24 cellular contexts compared by ENCODE assay signal in the genomic region with DNA sequence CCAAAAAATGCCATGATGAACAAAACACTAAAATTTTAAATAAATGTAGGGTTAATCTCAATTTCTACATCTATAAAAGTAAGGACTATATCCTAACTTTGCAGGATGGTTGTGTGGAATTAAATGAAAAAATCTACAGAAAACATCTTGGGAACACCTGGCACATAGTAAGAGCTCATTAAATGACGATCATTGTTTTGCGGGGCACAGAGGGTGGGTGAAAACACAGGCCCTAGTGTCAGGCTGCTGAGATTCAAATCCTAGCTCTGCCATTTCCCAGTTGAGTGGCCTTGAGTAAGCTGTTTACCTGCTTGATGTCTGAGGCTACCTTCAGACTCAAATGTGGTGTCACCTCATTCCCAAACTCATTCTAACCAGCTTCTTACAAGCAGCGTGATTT. TPM values are rescaled to one million over a fixed set of nuclear protein-coding genes. Genes with fewer than 3 reads are reported as not detected.
DNase-seq lines count a peak whose midpoint lies in the region; TF ChIP-seq lines count a peak whose summit lies in the region.
"Had no signal": no experiment of that assay in that cellular context is flagged by ENCODE, and none has a peak within 500 bp of the region (broad histone marks: within the 10 kb centered on the region; RNA-seq: fewer than 3 reads in every experiment).

No MANE protein-coding gene starts in this region.

- H3K79me1 ChIP-seq in trophoblast cell (ENCODE audit: low read length): no peaks in the 10 kb centered on the region

- no peak for TF ChIP-seq RAD21 in liver (IDR thresholded peaks at IDR 0.05)

- H4K12ac ChIP-seq in trophoblast cell (ENCODE audit: low read depth, low read length): no peak overlapping the region

- H2BK12ac ChIP-seq in trophoblast cell (ENCODE audit: low read length): no peak overlapping the region

- H4K91ac ChIP-seq in trophoblast cell (ENCODE audit: low read depth, low read length): no peak overlapping the region

- H3K9me3 ChIP-seq in GM23248 (ENCODE audit: low read depth) (no peaks in the 10 kb centered on the region), ascending aorta (no peaks in the 10 kb centered on the region), liver (ENCODE audit: control insufficient read depth in 4 of 4, low read length in 3 of 4) (no peaks in the 10 kb centered on the region), stomach smooth muscle (ENCODE audit: control insufficient read depth in 2 of 2, low read length in 2 of 2) (peaks cover 0 to 4% of the 10 kb centered on the region in 2 donors), trophoblast cell (ENCODE audit: insufficient read depth, low read depth, low read length) (peaks cover 2% of the 10 kb centered on the region)
- H3K9me3 ChIP-seq: lower lobe of right lung had no signal

- H3K4me1 ChIP-seq in GM23248 (ENCODE audit: insufficient read depth) (peaks cover 20% of the 10 kb centered on the region), ascending aorta (peaks cover 10 to 14% of the 10 kb centered on the region in 2 donors), liver (ENCODE audit: control insufficient read depth in 4 of 4, insufficient read depth in 4 of 4, low read length in 3 of 4) (peaks cover 8 to 41% (median 17%) of the 10 kb centered on the region in 4 donors), stomach smooth muscle (ENCODE audit: control insufficient read depth, insufficient read depth, low read length) (peaks cover 36% of the 10 kb centered on the region), trophoblast cell (ENCODE audit: control insufficient read depth in 1 of 2, insufficient read depth in 2 of 2, low read length in 2 of 2) (peaks cover 4 to 12% of the 10 kb centered on the region in 2 experiments)
- H3K4me1 ChIP-seq: parathyroid adenoma, SJCRH30 had no signal

- H4K8ac ChIP-seq in trophoblast cell (ENCODE audit: low read depth, low read length): no peak overlapping the region

- H3K79me2 ChIP-seq in GM23248 (ENCODE audit: insufficient read depth) (no peaks in the 10 kb centered on the region), trophoblast cell (ENCODE audit: control insufficient read depth, insufficient read depth, low read length, poor library complexity) (no peaks in the 10 kb centered on the region)
- H3K79me2 ChIP-seq: parathyroid adenoma had no signal

- in situ Hi-C loops in GM23248 (cut with MboI): no loop called here

- H2AFZ ChIP-seq in GM23248 (no peak overlapping the region), trophoblast cell (ENCODE audit: insufficient read depth, low read length, poor library complexity) (no peak overlapping the region)
- H2AFZ ChIP-seq: parathyroid adenoma had no signal

- H3K23ac ChIP-seq in trophoblast cell (ENCODE audit: low read length): no peak overlapping the region

- H3K18ac ChIP-seq in trophoblast cell (ENCODE audit: low read length): no peak overlapping the region

- peak overlapping the region; percentile 80; the same call in 1 of the 2 replicates for H3K9ac ChIP-seq in GM23248
- no peak overlapping the region for H3K9ac ChIP-seq in liver (ENCODE audit: low read depth in 1 of 2, low read length in 2 of 2)
- peak overlapping the region in 1 of 2 donors; percentile 59 for H3K9ac ChIP-seq in stomach smooth muscle (ENCODE audit: low read length in 2 of 2)
- H3K9ac ChIP-seq in trophoblast cell (ENCODE audit: low read length): no peak overlapping the region
- H3K9ac ChIP-seq: parathyroid adenoma had no signal

- DNase-seq in GM23248 (no peak), ascending aorta (ENCODE audit: low spot score in 2 of 2) (no peak), globus pallidus (ENCODE audit: low spot score) (no peak), epidermal melanocyte (ENCODE audit: insufficient read length, low spot score) (no peak), trophoblast cell (no peak), COLO829 (ENCODE audit: low spot score) (no peak)
- DNase-seq: activated CD8-positive, alpha-beta T cell treated with anti-CD3 and anti-CD28 coated beads, Interleukin-2, amount 10 ng/mL, durations not matched to agents 7 days and 5 days; activated naive CD4-positive, alpha-beta T cell treated with anti-CD3 and anti-CD28 coated beads, Interleukin-2, amount 50 U/mL, for 16 hours; activated T-cell treated with anti-CD3 and anti-CD28 coated beads, Interleukin-2, amount 50 U/mL, for 4 hours; DMS79 treated with DMSO at 0.1 percent for 48 hours; lower lobe of right lung; naive B cell; NCI-H2029; NCI-H524; SJCRH30; stimulated activated CD4-positive, alpha-beta T cell treated with anti-CD3 and anti-CD28 coated beads, Interleukin-4, amount 100 ng/mL, for 4 hours; T-helper 2 cell had no signal

- TF ChIP-seq CTCF in ascending aorta (IDR thresholded peaks at IDR 0.05) (no peak), liver (IDR thresholded peaks at IDR 0.05; ENCODE audit: low read depth, low read length, missing input control) (no peak)

- intact Hi-C loops in ascending aorta (cut with DNase I): loop anchor here (2.0 kb wide), 1 partner anchor 192 kb away; no protein-coding TSS in a partner anchor

- no peak overlapping the region for H2BK120ac ChIP-seq in trophoblast cell (ENCODE audit: insufficient read depth, low read length, poor library complexity)

- H3K4ac ChIP-seq in trophoblast cell (ENCODE audit: low read depth, low read length): no peak overlapping the region

- H3K4me3 ChIP-seq in GM23248 (no peak overlapping the region), ascending aorta (no peak overlapping the region), liver (ENCODE audit: low read depth in 1 of 3, low read length in 3 of 3) (no peak overlapping the region), stomach smooth muscle (ENCODE audit: low read length in 2 of 2) (no peak overlapping the region), trophoblast cell (ENCODE audit: low read depth, low read length) (no peak overlapping the region)
- H3K4me3 ChIP-seq: coronary artery, K562, lower lobe of right lung, SJCRH30 had no signal

- no peak overlapping the region for H3K14ac ChIP-seq in trophoblast cell (ENCODE audit: low read length)

- H3K36me3 ChIP-seq in GM23248 (ENCODE audit: low read depth) (no peaks in the 10 kb centered on the region), ascending aorta (no peaks in the 10 kb centered on the region), liver (ENCODE audit: control insufficient read depth in 4 of 4, insufficient read depth in 3 of 4, low read depth in 1 of 4, low read length in 3 of 4) (no peaks in the 10 kb centered on the region), stomach smooth muscle (ENCODE audit: control insufficient read depth in 2 of 2, insufficient read depth in 2 of 2, low read length in 2 of 2) (no peaks in the 10 kb centered on the region), trophoblast cell (ENCODE audit: control insufficient read depth in 1 of 2, insufficient read depth in 2 of 2, low read length in 2 of 2) (no peaks in the 10 kb centered on the region)
- H3K36me3 ChIP-seq: lower lobe of right lung, SJCRH30 had no signal

- no peaks in the 10 kb centered on the region for H3K9me2 ChIP-seq in GM23248 (ENCODE audit: insufficient read depth)

- H3K27ac ChIP-seq in GM23248: peak overlapping the region; percentile 96; the same call in 1 of the 2 replicates
- H3K27ac ChIP-seq in ascending aorta: peak overlapping the region; percentile 92 to 93
- H3K27ac ChIP-seq in liver (ENCODE audit: low read depth in 1 of 2, low read length in 2 of 2): peak overlapping the region; percentile 90 to 95
- H3K27ac ChIP-seq in stomach smooth muscle (ENCODE audit: low read length): peak overlapping the region; percentile 94
- H3K27ac ChIP-seq in trophoblast cell (ENCODE audit: low read depth, low read length): no peak overlapping the region
- H3K27ac ChIP-seq: parathyroid adenoma, SJCRH30 had no signal

- peaks cover 20% of the 10 kb centered on the region for H3F3A ChIP-seq in GM23248 (ENCODE audit: insufficient read depth)

- H3K4me2 ChIP-seq in GM23248 (ENCODE audit: unreplicated experiment) (no peak overlapping the region), trophoblast cell (ENCODE audit: low read length) (no peak overlapping the region)

- H2AK5ac ChIP-seq in trophoblast cell (ENCODE audit: low read length): no peak overlapping the region

- no peaks in the 10 kb centered on the region for H3K27me3 ChIP-seq in GM23248 (replicated peaks; ENCODE audit: insufficient read depth)
- H3K27me3 ChIP-seq in ascending aorta: no peaks in the 10 kb centered on the region
- no peaks in the 10 kb centered on the region for H3K27me3 ChIP-seq in liver (ENCODE audit: control insufficient read depth in 4 of 4, insufficient read depth in 4 of 4, low read length in 3 of 4)
- H3K27me3 ChIP-seq in stomach smooth muscle (ENCODE audit: control insufficient read depth in 1 of 2, insufficient read depth in 2 of 2, low read length in 2 of 2): no peaks in the 10 kb centered on the region
- H3K27me3 ChIP-seq in trophoblast cell (ENCODE audit: insufficient read depth, low read length): no peaks in the 10 kb centered on the region
- H3K27me3 ChIP-seq: SJCRH30 had no signal

- H2BK5ac ChIP-seq in trophoblast cell (ENCODE audit: low read depth, low read length, poor library complexity): no peak overlapping the region

- H4K20me1 ChIP-seq in GM23248 (ENCODE audit: insufficient read depth): no peaks in the 10 kb centered on the region

- 81 to 88% methylated on average over 3 of the region's 3 CpGs for WGBS in GM23248 (ENCODE audit: low coverage in 1 of 2, low lambda C conversion rate in 2 of 2, missing lambda C conversion rate in 2 of 2), 2 experiments
- 78% methylated on average over 3 of the region's 3 CpGs for WGBS in liver
- WGBS in trophoblast cell (ENCODE audit: extremely low coverage, insufficient coverage, insufficient read length): no CpG with 5 or more reads among the region's 3 CpGs

TF ChIP-seq in liver, 16 proteins besides CTCF, POLR2A, EP300 and RAD21 (continues in another document):
- TF ChIP-seq EGR1 (IDR thresholded peaks at IDR 0.05; ENCODE audit: low read depth in 2 of 2) (no peak), RXRA (IDR thresholded peaks at IDR 0.05) (no peak), NR2F2 (IDR thresholded peaks at IDR 0.05) (no peak), FOXA2 (IDR thresholded peaks at IDR 0.05) (no peak), TAF1 (conservative IDR thresholded peaks at IDR 0.05) (no peak), YY1 (IDR thresholded peaks at IDR 0.05) (no peak)
- TF ChIP-seq, protein P1, sequence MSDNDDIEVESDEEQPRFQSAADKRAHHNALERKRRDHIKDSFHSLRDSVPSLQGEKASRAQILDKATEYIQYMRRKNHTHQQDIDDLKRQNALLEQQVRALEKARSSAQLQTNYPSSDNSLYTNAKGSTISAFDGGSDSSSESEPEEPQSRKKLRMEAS (IDR thresholded peaks at IDR 0.05): no peak

RNA-seq across cellular contexts. Expression of a gene that starts 35.6 kb away (rescaled TPM):
- total RNA-seq in GM23248 (2014; rRNA removed; shearing (Covaris generic)): not detected in 2 replicates
- polyA plus RNA-seq in GM23248 (2016; fragmentation: Nextera tagmentation; extraction: Ambion mirVana) (not detected in 2 replicates), liver (1 to 10 TPM; 2.3 to 2.8 TPM)
- total RNA-seq in ascending aorta (not detected), liver (1 to 10 TPM in 1 of 2 donors, under 1 TPM in 1; 0.42 to 1.4 TPM)
- polyA plus RNA-seq in trophoblast cell (2013): not detected in 2 replicates
- total RNA-seq: activated CD8-positive, alpha-beta T cell treated with anti-CD3 and anti-CD28 coated beads, Interleukin-2, amount 10 ng/mL, durations not matched to agents 7 days and 5 days; activated T-cell treated with anti-CD3 and anti-CD28 coated beads, Interleukin-2, amount 50 U/mL, for 4 hours; H4; K562; SJCRH30; WTC11 had no signal
